8 cellular contexts compared by ENCODE assay signal in genomic region chrX:41781500-41781899, GRCh38. TPM values are rescaled to one million over a fixed set of nuclear protein-coding genes. Genes with fewer than 3 reads are reported as not detected.
DNase-seq lines count a peak whose midpoint lies in the region; TF ChIP-seq lines count a peak whose summit lies in the region.

No MANE protein-coding gene starts in this region.

- H3K36me3 ChIP-seq in GM06990 (ENCODE audit: control insufficient read depth, insufficient read depth, low read length), result no peaks in the 10 kb centered on the region

- TF ChIP-seq CTCF in AG04449 (IDR thresholded peaks at IDR 0.05; ENCODE audit: insufficient read depth, low read length, missing control alignments) (peak; percentile 39), GM06990 (IDR thresholded peaks at IDR 0.05; ENCODE audit: insufficient read depth, low read length, poor library complexity, severe bottlenecking) (peak; percentile 73)

- H3K4me3 ChIP-seq in AG04449 (ENCODE audit: low read depth, low read length), result no peak overlapping the region
- H3K4me3 ChIP-seq in GM06990 (replicated peaks; ENCODE audit: low read depth, low read length), result no peak overlapping the region
- H3K4me3 ChIP-seq in Jurkat, Clone E6-1 (ENCODE audit: low read length), result no peak overlapping the region

- H3K27me3 ChIP-seq in GM06990 (replicated peaks; ENCODE audit: control insufficient read depth, insufficient read depth, low read length), result no peaks in the 10 kb centered on the region

- CTCF ChIA-PET in AG04449 (lab: Yijun Ruan, JAX), result interaction anchor here (1.0 to 1.6 kb wide), 4 partner anchors 11 to 227 kb away, joined by 3 to 5 read pairs (median 4); no protein-coding TSS in a partner anchor

- DNase-seq in AG04449 (ENCODE audit: low read depth, low spot score) (no peak), GM06990 (ENCODE audit: extremely low read depth, insufficient read length) (no peak), SW480 (ENCODE audit: low spot score) (peak; percentile 47), glomerular visceral epithelial cell (ENCODE audit: extremely low spot score) (peak; percentile 30), superior temporal gyrus (ENCODE audit: extremely low spot score) (peak; percentile 31), 8988T (no peak), cerebellar nuclear complex (lab: John Stamatoyannopoulos, UW) (no peak)
- DNase-seq in Jurkat, Clone E6-1 (ENCODE audit: low read depth, low spot score), result peak; percentile 42

- POLR2A ChIA-PET in AG04449 (lab: Yijun Ruan, JAX), result no interaction called here

RNA-seq across cellular contexts. Expression of gene GPR82, which starts 57.5 kb away (rescaled TPM):
- not detected for polyA plus RNA-seq in Jurkat, Clone E6-1 (2012; ENCODE audit: insufficient read depth, insufficient read length)

Comparison
In these comparisons a context has a peak if more than half of its experiments do, and no peak if none do; other contexts are left out.
1. DNase-seq: peak in Jurkat, Clone E6-1 (single experiment), SW480 (single experiment), glomerular visceral epithelial cell (single experiment) and superior temporal gyrus (single experiment); none in AG04449 (single experiment), GM06990 (single experiment), 8988T (single experiment) and cerebellar nuclear complex (0 of 2).